8 cellular contexts compared by ENCODE assay signal in genomic region chr16:30786115-30786935, GRCh38. TPM values are rescaled to one million over a fixed set of nuclear protein-coding genes. Genes with fewer than 3 reads are reported as not detected.
DNase-seq lines count a peak whose midpoint lies in the region; ATAC-seq and TF ChIP-seq lines count a peak whose summit lies in the region.

No MANE protein-coding gene starts in this region.

- H3K4ac ChIP-seq in mesenchymal stem cell (ENCODE audit: low read depth in 1 of 2, low read length in 2 of 2) = peak overlapping the region; percentile 32 to 89

- peaks cover 28% of the 10 kb centered on the region for H3K79me1 ChIP-seq in mesenchymal stem cell (replicated peaks; ENCODE audit: low read length, poor library complexity, severe bottlenecking)

- H3K27ac ChIP-seq in mesenchymal stem cell (ENCODE audit: low read length, poor library complexity, severe bottlenecking) (peak overlapping the region; percentile 28), upper lobe of left lung (peak overlapping the region; percentile 89 to 96 (median 92))

- no peak overlapping the region for H3K27ac Mint-ChIP-seq in effector memory CD8-positive, alpha-beta T cell

- no peak for TF ChIP-seq CTCF in upper lobe of left lung (IDR thresholded peaks at IDR 0.05)

- H3K4me1 ChIP-seq in mesenchymal stem cell (ENCODE audit: control insufficient read depth, insufficient read depth, low read depth, low read length) (peaks cover 11% of the 10 kb centered on the region), upper lobe of left lung (peaks cover 14 to 20% (median 18%) of the 10 kb centered on the region in 4 donors)

- H3K27me3 Mint-ChIP-seq in activated T-cell treated with anti-CD3 and anti-CD28 coated beads, Interleukin-2, amount 50 U/mL, for 4 hours (ENCODE audit: low read depth) = peaks cover 22% of the 10 kb centered on the region
- peaks cover 14 to 20% of the 10 kb centered on the region in 2 donors for H3K27me3 Mint-ChIP-seq in effector memory CD8-positive, alpha-beta T cell

- H2BK5ac ChIP-seq in mesenchymal stem cell (ENCODE audit: low read depth, low read length, poor library complexity, severe bottlenecking) = peak overlapping the region; percentile 36

- H3K18ac ChIP-seq in mesenchymal stem cell (ENCODE audit: low read depth in 1 of 2, low read length in 2 of 2) = peak overlapping the region; percentile 13 to 86

- no peak for DNase-seq in activated T-cell treated with anti-CD3 and anti-CD28 coated beads, Interleukin-2, amount 50 U/mL, for 4 hours
- DNase-seq in activated T-cell treated with anti-CD3 and anti-CD28 coated beads, Interleukin-2, amount 50 U/mL, for 1 hour = no peak
- DNase-seq in RKO (ENCODE audit: low spot score) (peak; percentile 67), mesenchymal stem cell (peak; percentile 85), upper lobe of left lung (peak; percentile 44 to 88), T-helper 2 cell (no peak)
- DNase-seq in effector memory CD8-positive, alpha-beta T cell = no peak

- H4K91ac ChIP-seq in mesenchymal stem cell (ENCODE audit: low read length) = peak overlapping the region; percentile 66

- H3K4me3 ChIP-seq in mesenchymal stem cell (ENCODE audit: insufficient read depth in 1 of 2, low read depth in 1 of 2, low read length in 2 of 2) (peak overlapping the region; percentile 67 to 91), upper lobe of left lung (peak overlapping the region; percentile 95 to 99 (median 96))

- WGBS in mesenchymal stem cell = 9% methylated on average over 33 of the region's 57 CpGs
- WGBS in upper lobe of left lung, 2 donors = 6 to 11% methylated on average over 21 to 26 of the region's 57 CpGs

- peak overlapping the region; percentile 73 for H4K8ac ChIP-seq in mesenchymal stem cell (ENCODE audit: low read length)

- H3K27me3 ChIP-seq in mesenchymal stem cell (ENCODE audit: control insufficient read depth in 1 of 2, insufficient read depth in 1 of 2, low read length in 2 of 2) (no peaks in the 10 kb centered on the region), upper lobe of left lung (no peaks in the 10 kb centered on the region)

- H2BK120ac ChIP-seq in mesenchymal stem cell (ENCODE audit: low read depth, low read length) = peak overlapping the region; percentile 54

- H3K4me2 ChIP-seq in mesenchymal stem cell (ENCODE audit: low read length, poor library complexity, severe bottlenecking) = peak overlapping the region; percentile 81

- H3K36me3 Mint-ChIP-seq in activated T-cell treated with anti-CD3 and anti-CD28 coated beads, Interleukin-2, amount 50 U/mL, for 4 hours (ENCODE audit: insufficient read depth) = no peaks in the 10 kb centered on the region
- no peaks in the 10 kb centered on the region for H3K36me3 Mint-ChIP-seq in effector memory CD8-positive, alpha-beta T cell (ENCODE audit: insufficient read depth)

- H3K4me1 Mint-ChIP-seq in activated T-cell treated with anti-CD3 and anti-CD28 coated beads, Interleukin-2, amount 50 U/mL, for 4 hours (ENCODE audit: low read depth) = peaks cover 14% of the 10 kb centered on the region
- H3K4me1 Mint-ChIP-seq in effector memory CD8-positive, alpha-beta T cell (ENCODE audit: low read depth in 2 of 2) = peaks cover 5 to 8% of the 10 kb centered on the region in 2 donors

- H3K23ac ChIP-seq in mesenchymal stem cell (ENCODE audit: low read length in 2 of 2) = no peak overlapping the region

- H3K9me3 ChIP-seq in mesenchymal stem cell (ENCODE audit: control insufficient read depth, low read length) (no peaks in the 10 kb centered on the region), upper lobe of left lung (no peaks in the 10 kb centered on the region)

- no peak for TF ChIP-seq POLR2A in upper lobe of left lung (IDR thresholded peaks at IDR 0.05)

- peak overlapping the region in 1 of 2 experiments; percentile 90 for H3K14ac ChIP-seq in mesenchymal stem cell (ENCODE audit: low read length in 2 of 2)

- H3K36me3 ChIP-seq in mesenchymal stem cell (ENCODE audit: control insufficient read depth in 1 of 2, insufficient read depth in 2 of 2, low read depth in 1 of 2, low read length in 2 of 2) = peaks cover 24 to 41% of the 10 kb centered on the region in 2 experiments
- H3K36me3 ChIP-seq in upper lobe of left lung = peaks cover 7 to 31% (median 26%) of the 10 kb centered on the region in 4 donors

- ATAC-seq in activated T-cell treated with anti-CD3 and anti-CD28 coated beads, Interleukin-2, amount 50 U/mL, for 4 hours = peak; percentile 54 to 65
- peak; percentile 54 for ATAC-seq in effector memory CD8-positive, alpha-beta T cell (replicated peaks)
- ATAC-seq in upper lobe of left lung (ENCODE audit: low FRiP score in 2 of 2) (peak; percentile 56 to 74), GM18868 (IDR thresholded peaks at IDR 0.05; ENCODE audit: unreplicated experiment) (no peak)

- peak overlapping the region; percentile 93 for H3K9ac ChIP-seq in mesenchymal stem cell (ENCODE audit: low read length)

- no peak overlapping the region for H2AFZ ChIP-seq in mesenchymal stem cell (ENCODE audit: low read depth, low read length)

- no peak overlapping the region for H2BK12ac ChIP-seq in mesenchymal stem cell (ENCODE audit: low read length in 2 of 2)

- H3K4me3 Mint-ChIP-seq in activated T-cell treated with anti-CD3 and anti-CD28 coated beads, Interleukin-2, amount 50 U/mL, for 4 hours = peak overlapping the region; percentile 76
- H3K4me3 Mint-ChIP-seq in effector memory CD8-positive, alpha-beta T cell = peak overlapping the region; percentile 83 to 88

- H2AK5ac ChIP-seq in mesenchymal stem cell (ENCODE audit: low read length, severe bottlenecking) = no peak overlapping the region

- no peak for TF ChIP-seq EP300 in upper lobe of left lung (IDR thresholded peaks at IDR 0.05)

- no peaks in the 10 kb centered on the region for H3K9me3 Mint-ChIP-seq in activated T-cell treated with anti-CD3 and anti-CD28 coated beads, Interleukin-2, amount 50 U/mL, for 4 hours
- no peaks in the 10 kb centered on the region for H3K9me3 Mint-ChIP-seq in effector memory CD8-positive, alpha-beta T cell

- H2BK15ac ChIP-seq in mesenchymal stem cell (ENCODE audit: low read depth, poor library complexity, severe bottlenecking) = peak overlapping the region; percentile 54

RNA-seq across cellular contexts. Expression of gene ZNF629, which starts 0.7 kb away (rescaled TPM):
- total RNA-seq in activated T-cell treated with anti-CD3 and anti-CD28 coated beads, Interleukin-2, amount 50 U/mL, for 4 hours = 1 to 10 TPM; 5.3 to 7.0 (median 7.0) TPM
- 13.8 TPM for polyA plus RNA-seq in mesenchymal stem cell (2013, experiment 1 of 2)
- polyA plus RNA-seq in mesenchymal stem cell (2013, experiment 2 of 2) = 13.2 TPM
- total RNA-seq in upper lobe of left lung = 10 to 100 TPM; 13.1 to 32.5 (median 14.8) TPM

RNA-seq across cellular contexts. Expression of gene RNF40, which starts 24.2 kb away (rescaled TPM):
- 100 to 1,000 TPM; 111 to 115 (median 113) TPM for total RNA-seq in activated T-cell treated with anti-CD3 and anti-CD28 coated beads, Interleukin-2, amount 50 U/mL, for 4 hours
- polyA plus RNA-seq in mesenchymal stem cell (2013, experiment 1 of 2) = 48.5 TPM
- 47.8 TPM for polyA plus RNA-seq in mesenchymal stem cell (2013, experiment 2 of 2)
- 100 to 1,000 TPM in 2 of 6 donors, 10 to 100 TPM in 4; 69.9 to 137 (median 95.2) TPM for total RNA-seq in upper lobe of left lung

RNA-seq across cellular contexts. Expression of gene CFAP119, which starts 24.5 kb away (rescaled TPM):
- total RNA-seq in activated T-cell treated with anti-CD3 and anti-CD28 coated beads, Interleukin-2, amount 50 U/mL, for 4 hours = 1 to 10 TPM; 2.8 to 4.7 (median 4.3) TPM
- 4.8 TPM for polyA plus RNA-seq in mesenchymal stem cell (2013, experiment 1 of 2)
- polyA plus RNA-seq in mesenchymal stem cell (2013, experiment 2 of 2) = 4.8 TPM
- total RNA-seq in upper lobe of left lung = 10 to 100 TPM in 4 of 6 donors, 1 to 10 TPM in 2; 6.1 to 45.1 (median 16.0) TPM

RNA-seq across cellular contexts. Expression of gene PHKG2, which starts 38.1 kb away (rescaled TPM):
- total RNA-seq in activated T-cell treated with anti-CD3 and anti-CD28 coated beads, Interleukin-2, amount 50 U/mL, for 4 hours = 10 to 100 TPM; 31.1 to 34.5 (median 31.9) TPM
- 22.5 TPM for polyA plus RNA-seq in mesenchymal stem cell (2013, experiment 1 of 2)
- polyA plus RNA-seq in mesenchymal stem cell (2013, experiment 2 of 2) = 21.9 TPM
- 10 to 100 TPM; 27.4 to 70.2 (median 33.5) TPM for total RNA-seq in upper lobe of left lung

Comparison
In these comparisons a context has a peak if more than half of its experiments do, and no peak if none do; other contexts are left out.
1. DNase-seq: peak in RKO (single experiment), mesenchymal stem cell (single experiment) and upper lobe of left lung (2 of 2); none in activated T-cell treated with anti-CD3 and anti-CD28 coated beads, Interleukin-2, amount 50 U/mL, for 4 hours (single experiment), activated T-cell treated with anti-CD3 and anti-CD28 coated beads, Interleukin-2, amount 50 U/mL, for 1 hour (single experiment), effector memory CD8-positive, alpha-beta T cell (0 of 3) and T-helper 2 cell (0 of 5).